Comparison of ENCODE assay signal across 1 cellular context in genomic region chr22:44628273-44628672, GRCh38.
TF ChIP-seq lines count a peak whose summit lies in the region.

No MANE protein-coding gene starts in this region.

TF ChIP-seq in IMR-90, 13 proteins besides CTCF, POLR2A, EP300 and RAD21:
- TF ChIP-seq RFX5 (IDR thresholded peaks at IDR 0.05; ENCODE audit: low read depth, low read length) (no peak), CHD1 (IDR thresholded peaks at IDR 0.05; ENCODE audit: low read depth, low read length) (no peak), NFE2L2 (IDR thresholded peaks at IDR 0.05; ENCODE audit: low read depth, low read length) (no peak), RCOR1 (IDR thresholded peaks at IDR 0.05; ENCODE audit: insufficient replicate concordance, low read length) (no peak), CEBPB (IDR thresholded peaks at IDR 0.05; ENCODE audit: low read depth, low read length) (no peak), FOS (IDR thresholded peaks at IDR 0.05; ENCODE audit: low read depth, low read length) (no peak), SMC3 (IDR thresholded peaks at IDR 0.05; ENCODE audit: low read depth, low read length) (no peak)
